Comparison of ENCODE assay signal across 19 cellular contexts in genomic region chr12:107145397-107145796, GRCh38. TPM values are rescaled to one million over a fixed set of nuclear protein-coding genes. Genes with fewer than 3 reads are reported as not detected.
A peak's percentile ranks its signal among the peaks of the same experiment; 100 is the strongest.
DNase-seq lines count a peak whose midpoint lies in the region; ATAC-seq, FAIRE-seq and TF ChIP-seq lines count a peak whose summit lies in the region.
"Had no signal": no experiment of that assay in that cellular context is flagged by ENCODE, and none has a peak within 500 bp of the region (broad histone marks: within the 10 kb centered on the region; RNA-seq: fewer than 3 reads in every experiment).

No MANE protein-coding gene starts in this region.

- H4K20me1 ChIP-seq in IMR-90 (ENCODE audit: insufficient read depth, low read length) = no peaks in the 10 kb centered on the region

- ATAC-seq in A549 (peak in 1 of 2 experiments; percentile 61; a peak in 2 of 6 replicates), IMR-90 (ENCODE audit: low read depth) (no peak)
- ATAC-seq: K562, mucosa of descending colon, T-helper 17 cell had no signal

- POLR2A ChIA-PET in A549 (lab: Yijun Ruan, JAX) = no interaction called here
- POLR2A ChIA-PET in IMR-90 (lab: Charles Lee; ENCODE audit: unreplicated experiment) = no interaction called here

- TF ChIP-seq RAD21 in A549 (conservative IDR thresholded peaks at IDR 0.05 in 1 of 2, IDR thresholded peaks at IDR 0.05 in 1 of 2) (no peak), IMR-90 (IDR thresholded peaks at IDR 0.05; ENCODE audit: low read length) (no peak)

- in situ Hi-C loops in IMR-90 (cut with MboI; ENCODE audit: low sequenced_read_pairs) = loop anchor here (25.0 kb wide), 1 partner anchor 742 kb away; no protein-coding TSS in a partner anchor

- WGBS in A549 (ENCODE audit: missing lambda C conversion rate) = 8% methylated on average over 6 of the region's 6 CpGs
- WGBS in IMR-90 (ENCODE audit: extremely low coverage in 2 of 2, insufficient read length in 1 of 2), 2 experiments = no CpG with 5 or more reads among the region's 6 CpGs

- no peak overlapping the region for H3K23ac ChIP-seq in IMR-90 (ENCODE audit: low read depth, low read length)

- no peak overlapping the region for H3K14ac ChIP-seq in IMR-90 (replicated peaks; ENCODE audit: low read depth, low read length)

- H2BK15ac ChIP-seq in IMR-90 (ENCODE audit: low read depth, low read length) = no peak overlapping the region

- no peak for TF ChIP-seq POLR2A in A549 (IDR thresholded peaks at IDR 0.05; ENCODE audit: low read length)
- no peak for TF ChIP-seq POLR2A in IMR-90 (IDR thresholded peaks at IDR 0.05; ENCODE audit: low read depth, low read length)

- no peak overlapping the region for H2AFZ ChIP-seq in IMR-90 (replicated peaks; ENCODE audit: low read length, poor library complexity)

- peak overlapping the region; percentile 45 for H3K4me2 ChIP-seq in A549
- no peak overlapping the region for H3K4me2 ChIP-seq in IMR-90 (ENCODE audit: low read depth, low read length)

- no peak overlapping the region for H2BK20ac ChIP-seq in IMR-90 (ENCODE audit: low read depth, low read length)

- H3K9ac ChIP-seq in IMR-90 (ENCODE audit: low read depth, low read length) = no peak overlapping the region
- no peak overlapping the region for H3K9ac ChIP-seq in adipocyte (ENCODE audit: low read length)

- intact Hi-C loops in IMR-90 (cut with micrococcal nuclease) = no loop called here

- H3K9me3 ChIP-seq in A549 (no peaks in the 10 kb centered on the region; the same call in 2 of the 3 replicates), IMR-90 (ENCODE audit: control insufficient read depth, insufficient read depth, low read length) (no peaks in the 10 kb centered on the region), adipocyte (ENCODE audit: control insufficient read depth, low read length) (no peaks in the 10 kb centered on the region)
- H3K9me3 ChIP-seq: BE2C, colonic mucosa, mucosa of descending colon, SJSA1 had no signal

- H3K18ac ChIP-seq in IMR-90 (ENCODE audit: low read depth, low read length) = no peak overlapping the region

- H3K56ac ChIP-seq in IMR-90 (ENCODE audit: extremely low read depth, insufficient read depth, low read length) = no peak overlapping the region

- dilution Hi-C loops in IMR-90 (cut with HindIII; ENCODE audit: low sequenced_read_pairs, unreplicated experiment) = no loop called here

- H3K4me1 ChIP-seq in A549 = peaks cover 14% of the 10 kb centered on the region
- no peaks in the 10 kb centered on the region for H3K4me1 ChIP-seq in IMR-90 (ENCODE audit: control insufficient read depth, insufficient read depth, low read length)
- no peaks in the 10 kb centered on the region for H3K4me1 ChIP-seq in adipocyte (ENCODE audit: control insufficient read depth, insufficient read depth, low read length)
- H3K4me1 ChIP-seq: BE2C, colonic mucosa had no signal

- no peak overlapping the region for H4K5ac ChIP-seq in IMR-90 (ENCODE audit: low read depth, low read length)

- H4K8ac ChIP-seq in IMR-90 (ENCODE audit: low read depth in 2 of 2, low read length in 2 of 2) = no peak overlapping the region

- CTCF ChIA-PET in A549 (lab: Yijun Ruan, JAX) = interaction anchor here (0.8 to 6.8 kb wide), 3 partner anchors 15 to 461 kb away, joined by 3 to 50 read pairs (median 19); no protein-coding TSS in a partner anchor
- CTCF ChIA-PET in IMR-90 (lab: Yijun Ruan, JAX) = interaction anchor here (1.0 kb wide), 1 partner anchor 14 kb away, joined by 3 read pairs; no protein-coding TSS in a partner anchor

- TF ChIP-seq CTCF in A549 (IDR thresholded peaks at IDR 0.05) (no peak), IMR-90 (conservative IDR thresholded peaks at IDR 0.05; ENCODE audit: low read depth, low read length) (no peak), fibroblast of pulmonary artery (IDR thresholded peaks at IDR 0.05; ENCODE audit: low read length, missing control alignments) (no peak)

- H3K4me3 ChIP-seq in A549 = no peak overlapping the region
- no peak overlapping the region for H3K4me3 ChIP-seq in IMR-90 (ENCODE audit: insufficient read depth, low read depth, low read length)
- no peak overlapping the region for H3K4me3 ChIP-seq in adipocyte (ENCODE audit: low read length)
- no peak overlapping the region for H3K4me3 ChIP-seq in fibroblast of pulmonary artery (replicated peaks; ENCODE audit: low read depth, low read length)
- H3K4me3 ChIP-seq: colonic mucosa, K562, mucosa of descending colon, SJSA1 had no signal

- no peaks in the 10 kb centered on the region for H3K27me3 ChIP-seq in IMR-90 (ENCODE audit: control insufficient read depth, insufficient read depth, low read length)
- no peaks in the 10 kb centered on the region for H3K27me3 ChIP-seq in adipocyte (replicated peaks; ENCODE audit: control insufficient read depth, insufficient read depth, low read length)
- H3K27me3 ChIP-seq: colonic mucosa, SJSA1 had no signal

- no peak overlapping the region for H2BK5ac ChIP-seq in IMR-90 (ENCODE audit: low read depth, low read length, poor library complexity, severe bottlenecking)

- FAIRE-seq in A549 (lab: Jason Lieb, UNC) = peak; percentile 67
- FAIRE-seq: A204.1, K562 had no signal

- no TSS peak for BruUV-seq in IMR-90 (replicated peaks; lab: Mats Ljungman, UMichigan)

- no peak overlapping the region for H2BK120ac ChIP-seq in IMR-90 (ENCODE audit: low read depth, low read length)

- no peak overlapping the region for H3K27ac ChIP-seq in A549
- no peak overlapping the region for H3K27ac ChIP-seq in IMR-90 (ENCODE audit: insufficient read depth, low read length)
- H3K27ac ChIP-seq: colonic mucosa, SJSA1 had no signal

- H3K36me3 ChIP-seq in IMR-90 (ENCODE audit: control insufficient read depth, insufficient read depth, low read length) = no peaks in the 10 kb centered on the region
- no peaks in the 10 kb centered on the region for H3K36me3 ChIP-seq in adipocyte (ENCODE audit: control insufficient read depth, insufficient read depth, low read length, severe bottlenecking)
- H3K36me3 ChIP-seq: BE2C, colonic mucosa, SJSA1 had no signal

- TF ChIP-seq EP300 in A549 (IDR thresholded peaks at IDR 0.05) = no peak

- DNase-seq in A549 (ENCODE audit: low read depth in 1 of 2, low spot score in 1 of 2) (peak in 1 of 2 experiments; percentile 24), IMR-90 (peak; percentile 16), adipocyte (ENCODE audit: low read depth) (peak; percentile 27), fibroblast of pulmonary artery (ENCODE audit: low read depth) (peak; percentile 29), iPS-NIHi11 (ENCODE audit: low spot score) (no peak), NCI-H1694 treated with DMSO at 0.1 percent for 48 hours (lab: John Stamatoyannopoulos, UW) (no peak), COLO829 (ENCODE audit: low spot score) (no peak)
- DNase-seq in stimulated activated CD4-positive, alpha-beta T cell treated with anti-CD3 and anti-CD28 coated beads, Interleukin-1b, Interleukin-23, amount 100 ng/mL, for 48 hours = no peak
- DNase-seq: activated CD4-positive, alpha-beta T cell treated with anti-CD3 and anti-CD28 coated beads, Interleukin-2, amount 10 ng/mL, durations not matched to agents 24 days and 14 days; activated naive CD8-positive, alpha-beta T cell treated with anti-CD3 and anti-CD28 coated beads for 36 hours; BE2C; colonic mucosa; COR-L47; mucosa of descending colon; OCI-M1; T-helper 17 cell had no signal

- no peak overlapping the region for H2AK5ac ChIP-seq in IMR-90 (ENCODE audit: low read depth, low read length)

- H2AK9ac ChIP-seq in IMR-90 (replicated peaks; ENCODE audit: low read depth, low read length, poor library complexity) = no peak overlapping the region

- H3K9me1 ChIP-seq in IMR-90 (ENCODE audit: insufficient read depth, low read length) = no peaks in the 10 kb centered on the region

- H3K4ac ChIP-seq in IMR-90 (ENCODE audit: low read depth, low read length) = no peak overlapping the region

- no peaks in the 10 kb centered on the region for H3K79me1 ChIP-seq in IMR-90 (ENCODE audit: low read depth in 1 of 2, low read length in 2 of 2)

- no peak overlapping the region for H4K91ac ChIP-seq in IMR-90 (ENCODE audit: insufficient read depth, low read depth, low read length)

TF ChIP-seq in A549, 52 proteins besides CTCF, POLR2A, EP300 and RAD21:
- TF ChIP-seq FOSL2 (IDR thresholded peaks at IDR 0.05) (no peak), FOSL2 (CRISPR knock-in tag; IDR thresholded peaks at IDR 0.05) (no peak), HDAC2 (IDR thresholded peaks at IDR 0.05) (no peak), ZC3H11A (IDR thresholded peaks at IDR 0.05) (no peak), HOXA7 (CRISPR knock-in tag; IDR thresholded peaks at IDR 0.05) (no peak), NFE2L2 (conservative IDR thresholded peaks at IDR 0.05; ENCODE audit: low read length) (no peak), JUNB (IDR thresholded peaks at IDR 0.05) (peak; percentile 34; the same call in 1 of the 2 replicates), HEYL (CRISPR knock-in tag; IDR thresholded peaks at IDR 0.05) (no peak)
TF ChIP-seq in A549: peak in this region for 1.

TF ChIP-seq in IMR-90, 13 proteins besides CTCF, POLR2A, EP300 and RAD21 (continues in another document):
- TF ChIP-seq MAZ (IDR thresholded peaks at IDR 0.05; ENCODE audit: borderline replicate concordance, low read depth, low read length) = no peak
- no peak for TF ChIP-seq MAFK (IDR thresholded peaks at IDR 0.05; ENCODE audit: low read depth, low read length)
- no peak for TF ChIP-seq NFE2L2 (IDR thresholded peaks at IDR 0.05; ENCODE audit: low read depth, low read length)
- no peak for TF ChIP-seq MXI1 (IDR thresholded peaks at IDR 0.05; ENCODE audit: borderline replicate concordance, low read depth, low read length)
- TF ChIP-seq CHD1 (IDR thresholded peaks at IDR 0.05; ENCODE audit: low read depth, low read length) = no peak
- TF ChIP-seq RCOR1 (IDR thresholded peaks at IDR 0.05; ENCODE audit: insufficient replicate concordance, low read length) = no peak
- TF ChIP-seq BHLHE40 (IDR thresholded peaks at IDR 0.05; ENCODE audit: low read depth, low read length) = no peak
- no peak for TF ChIP-seq CEBPB (IDR thresholded peaks at IDR 0.05; ENCODE audit: low read depth, low read length)
- TF ChIP-seq RFX5 (IDR thresholded peaks at IDR 0.05; ENCODE audit: low read depth, low read length) = no peak
- TF ChIP-seq SMC3 (IDR thresholded peaks at IDR 0.05; ENCODE audit: low read depth, low read length) = no peak

RNA-seq across cellular contexts. Expression of gene CRY1, which starts 52.0 kb away (rescaled TPM):
- polyA plus RNA-seq in A549 (2011; rRNA removed) (17.6 and 26.1 TPM in 2 replicates), A549 (2017; fragmentation: RNase III; extraction: RNeasy Plus Mini Kit Qiagen cat#74134 plus additional on column Dnase treatment) (14.9 to 16.1 TPM (median 15.8 TPM) in 3 replicates), IMR-90 (2012; rRNA removed) (7.8 and 9.9 TPM in 2 replicates)
- 7.5 and 13.2 TPM in 2 replicates for polyA plus RNA-seq in A549 (2012; cell fraction: cytosol; rRNA removed)
- 19.7 and 21.9 TPM in 2 replicates for polyA plus RNA-seq in A549 (2012; cell fraction: nucleus; rRNA removed)
- 9.5 and 10.3 TPM in 2 replicates for polyA minus RNA-seq in A549 (2011; rRNA and poly(A)+ RNA removed)
- 5.9 and 9.7 TPM in 2 replicates for total RNA-seq in IMR-90 (2012; rRNA removed)
- 4.3 and 5.4 TPM in 2 replicates for polyA plus RNA-seq in IMR-90 (2012; cell fraction: cytosol; rRNA removed)
- polyA plus RNA-seq in IMR-90 (2012; cell fraction: nucleus; rRNA removed; ENCODE audit: low replicate concordance) = 9.8 and 14.5 TPM in 2 replicates

Comparison
In these comparisons a context has a peak if more than half of its experiments do, and no peak if none do; other contexts are left out.
1. DNase-seq: peak in IMR-90 (single experiment), adipocyte (single experiment) and fibroblast of pulmonary artery (single experiment); none in iPS-NIHi11 (single experiment), NCI-H1694 treated with DMSO at 0.1 percent for 48 hours (single experiment), COLO829 (single experiment) and stimulated activated CD4-positive, alpha-beta T cell treated with anti-CD3 and anti-CD28 coated beads, Interleukin-1b, Interleukin-23, amount 100 ng/mL, for 48 hours (single experiment).